8 cellular contexts compared by ENCODE assay signal in genomic region chr16:67842509-67843342, GRCh38. TPM values are rescaled to one million over a fixed set of nuclear protein-coding genes. Genes with fewer than 3 reads are reported as not detected.
DNase-seq lines count a peak whose midpoint lies in the region; ATAC-seq, FAIRE-seq and TF ChIP-seq lines count a peak whose summit lies in the region.

No MANE protein-coding gene starts in this region.

- H3K4me1 ChIP-seq in HUES48 (ENCODE audit: control insufficient read depth, insufficient read depth, low read length) = peaks cover 29% of the 10 kb centered on the region
- H3K4me1 ChIP-seq in K562 (replicated peaks in 1 of 2; ENCODE audit: control insufficient read depth in 2 of 2, insufficient read depth in 2 of 2, low read length in 2 of 2) = peaks cover 34 to 51% of the 10 kb centered on the region in 2 experiments
- H3K4me1 ChIP-seq in iPS-20b (ENCODE audit: insufficient read depth, low read length) = peaks cover 33% of the 10 kb centered on the region
- peaks cover 43 to 52% (median 47%) of the 10 kb centered on the region in 3 donors for H3K4me1 ChIP-seq in skeletal muscle tissue (ENCODE audit: control insufficient read depth in 3 of 3, insufficient read depth in 3 of 3, low read length in 3 of 3)

- peak overlapping the region; percentile 100 for H2AFZ ChIP-seq in K562 (ENCODE audit: low read depth, low read length)

- H3K9me1 ChIP-seq in K562 (ENCODE audit: control insufficient read depth, insufficient read depth, low read length) = no peaks in the 10 kb centered on the region

- FAIRE-seq in K562 (lab: Jason Lieb, UNC) = no peak

- no TSS peak for BruUV-seq in K562 (replicated peaks; lab: Mats Ljungman, UMichigan)

- POLR2A ChIA-PET in K562 (lab: Yijun Ruan, JAX) = interaction anchor here (0.5 to 2.0 kb wide), 3 partner anchors 8 to 940 kb away, joined by 3 to 8 read pairs (median 4); partner anchors contain the start of gene GFOD2

- TF ChIP-seq RAD21 in K562 (CRISPR knock-in tag; conservative IDR thresholded peaks at IDR 0.05 in 1 of 2, IDR thresholded peaks at IDR 0.05 in 1 of 2) = no peak

- H4K20me1 ChIP-seq in K562 (replicated peaks; ENCODE audit: control insufficient read depth, insufficient read depth, low read length) = no peaks in the 10 kb centered on the region; the same call in 1 of the 2 replicates

- ATAC-seq in GM19438 (IDR thresholded peaks at IDR 0.05; ENCODE audit: low read depth, unreplicated experiment) (peak; percentile 13), K562 (no peak), GM19328 (IDR thresholded peaks at IDR 0.05; ENCODE audit: unreplicated experiment) (no peak)

- TF ChIP-seq EP300 in K562 (IDR thresholded peaks at IDR 0.05; ENCODE audit: low read length) = no peak

- H3K4me3 ChIP-seq in HUES48 (ENCODE audit: low read depth, low read length) = peak overlapping the region; percentile 84
- peak overlapping the region; percentile 83 for H3K4me3 ChIP-seq in K562
- peak overlapping the region; percentile 90 for H3K4me3 ChIP-seq in iPS-20b (ENCODE audit: low read length)
- H3K4me3 ChIP-seq in skeletal muscle tissue (ENCODE audit: low read length in 3 of 3) = peak overlapping the region; percentile 83 to 97 (median 97)

- no peak for TF ChIP-seq POLR2A in K562 (conservative IDR thresholded peaks at IDR 0.05)

- TF ChIP-seq CTCF in K562 (IDR thresholded peaks at IDR 0.05 in 2 of 3, conservative IDR thresholded peaks at IDR 0.05 in 1 of 3; ENCODE audit: insufficient read depth in 2 of 3, low read depth in 1 of 3, low read length in 3 of 3) = 0 out of 6 replicates have a peak, but pooled peaks of 2 of the 3 experiments have one; percentile 7 to 12

- H3K36me3 ChIP-seq in HUES48 (ENCODE audit: control insufficient read depth, insufficient read depth, low read length) = peaks cover 8% of the 10 kb centered on the region; the same call in 1 of the 2 replicates
- H3K36me3 ChIP-seq in K562 (ENCODE audit: control insufficient read depth, insufficient read depth, low read length) = peaks cover 14% of the 10 kb centered on the region
- H3K36me3 ChIP-seq in iPS-20b (ENCODE audit: insufficient read depth, low read depth, low read length) = no peaks in the 10 kb centered on the region
- peaks cover 0 to 3% (median 0%) of the 10 kb centered on the region in 3 donors for H3K36me3 ChIP-seq in skeletal muscle tissue (ENCODE audit: control insufficient read depth in 3 of 3, insufficient read depth in 3 of 3, low read length in 3 of 3)

- peak overlapping the region; percentile 66 for H3K9ac ChIP-seq in HUES48 (ENCODE audit: low read depth, low read length)
- H3K9ac ChIP-seq in K562 (ENCODE audit: insufficient read depth in 1 of 2, low read depth in 2 of 2, low read length in 2 of 2) = peak overlapping the region; percentile 94 to 98; a peak in 3 of 4 replicates
- peak overlapping the region; percentile 87; the same call in 1 of the 2 replicates for H3K9ac ChIP-seq in iPS-20b (ENCODE audit: low read depth, low read length)
- peak overlapping the region; percentile 73 to 99 (median 95) for H3K9ac ChIP-seq in skeletal muscle tissue (ENCODE audit: low read depth in 1 of 3, low read length in 3 of 3)

- CTCF ChIA-PET in K562 (lab: Yijun Ruan, JAX; ENCODE audit: low intra/inter-chr PET ratio) = no interaction called here

- peak overlapping the region; percentile 97 for H3K4me2 ChIP-seq in K562 (ENCODE audit: insufficient read depth, low read length)

- H3K27ac ChIP-seq in HUES48 (ENCODE audit: low read depth, low read length) (peak overlapping the region; percentile 96), K562 (ENCODE audit: extremely low read depth, low read depth, low read length) (peak overlapping the region; percentile 99), iPS-20b (ENCODE audit: low read length) (no peak overlapping the region), skeletal muscle tissue (ENCODE audit: low read depth, low read length) (peak overlapping the region; percentile 95)

- H3K9me3 ChIP-seq in HUES48 (ENCODE audit: control insufficient read depth, insufficient read depth, low read length) (no peaks in the 10 kb centered on the region), K562 (replicated peaks; ENCODE audit: control insufficient read depth, insufficient read depth, low read depth, low read length) (no peaks in the 10 kb centered on the region), iPS-20b (ENCODE audit: insufficient read depth, low read depth, low read length) (no peaks in the 10 kb centered on the region), skeletal muscle tissue (ENCODE audit: control insufficient read depth in 3 of 3, low read length in 3 of 3) (no peaks in the 10 kb centered on the region)

- H3K79me2 ChIP-seq in K562 (ENCODE audit: control insufficient read depth, insufficient read depth, low read length) = peaks cover 51% of the 10 kb centered on the region

- DNase-seq in CMK (ENCODE audit: low read depth) (peak; percentile 51), T-helper 9 cell (peak; percentile 49), K562 (ENCODE audit: extremely low read depth in 1 of 4, low spot score in 3 of 4) (peak in 1 of 4 experiments; percentile 32)

- 47% methylated on average over 62 of the region's 67 CpGs for WGBS in K562 (ENCODE audit: insufficient coverage, low coverage, missing lambda C conversion rate)

- intact Hi-C loops in K562 (cut with micrococcal nuclease) = no loop called here

- in situ Hi-C loops in K562 (cut with MboI) = no loop called here

- H3K27me3 ChIP-seq in HUES48 (ENCODE audit: control insufficient read depth, insufficient read depth, low read length) = no peaks in the 10 kb centered on the region
- H3K27me3 ChIP-seq in K562 (ENCODE audit: control insufficient read depth in 2 of 2, insufficient read depth in 2 of 2, low read length in 2 of 2) = no peaks in the 10 kb centered on the region
- no peaks in the 10 kb centered on the region for H3K27me3 ChIP-seq in iPS-20b (ENCODE audit: insufficient read depth, low read length)
- H3K27me3 ChIP-seq in skeletal muscle tissue (ENCODE audit: control insufficient read depth in 3 of 3, insufficient read depth in 3 of 3, low read length in 3 of 3) = no peaks in the 10 kb centered on the region

RNA-seq across cellular contexts. Expression of gene THAP11, which starts 0.6 kb away (rescaled TPM):
- 4.2 and 10.7 TPM in 2 replicates for total RNA-seq in K562 (2011; cell fraction: chromatin; rRNA removed; ENCODE audit: low replicate concordance)
- 12.9 and 13.3 TPM in 2 replicates for total RNA-seq in K562 (2011; cell fraction: nucleolus; rRNA removed)
- 9.1 and 9.5 TPM in 2 replicates for total RNA-seq in K562 (2011; cell fraction: nucleoplasm; rRNA removed)
- total RNA-seq in K562 (2014; rRNA removed) (31.6 and 38.1 TPM in 2 replicates), K562 (2014; rRNA removed; fragmentation: Illumina TruSeq; extraction: Trizol) (12.4 and 13.5 TPM in 2 replicates), K562 (2015; rRNA removed; fragmentation: Illumina TruSeq; extraction: Trizol) (21.1 and 21.5 TPM in 2 replicates), K562 (2021) (30.1 TPM in 2 replicates), skeletal muscle tissue (35.5 TPM)
- polyA plus RNA-seq in K562 (2011; rRNA removed) (22.5 TPM in 2 replicates), K562 (2014; fragmentation: Illumina TruSeq; extraction: Trizol) (12.0 and 14.7 TPM in 2 replicates), K562 (2014; fragmentation: Nextera tagmentation; extraction: Ambion mirVana) (1 to 10 TPM; 2.4 to 3.6 TPM), K562 (2014; rRNA removed) (21.4 and 24.7 TPM in 2 replicates)
- 23.6 and 48.9 TPM in 2 replicates for polyA plus RNA-seq in K562 (2011; cell fraction: cytosol; rRNA removed)
- polyA plus RNA-seq in K562 (2011; cell fraction: nucleus; rRNA removed) = 14.9 and 15.4 TPM in 2 replicates
- polyA plus RNA-seq in K562 (2012) = 18.6 and 23.6 TPM in 2 replicates
- 12.6 and 16.7 TPM in 2 replicates for polyA minus RNA-seq in K562 (2011; rRNA and poly(A)+ RNA removed)
- polyA minus RNA-seq in K562 (2011; cell fraction: cytosol; rRNA and poly(A)+ RNA removed) = 13.6 and 15.6 TPM in 2 replicates
- polyA minus RNA-seq in K562 (2011; cell fraction: nucleus; rRNA and poly(A)+ RNA removed) = 5.3 and 7.9 TPM in 2 replicates

RNA-seq across cellular contexts. Expression of gene NUTF2, which starts 4.0 kb away (rescaled TPM):
- total RNA-seq in K562 (2011; cell fraction: chromatin; rRNA removed; ENCODE audit: low replicate concordance) = 64.0 and 124 TPM in 2 replicates
- total RNA-seq in K562 (2011; cell fraction: nucleolus; rRNA removed) = 96.3 and 98.1 TPM in 2 replicates
- total RNA-seq in K562 (2011; cell fraction: nucleoplasm; rRNA removed) = 87.5 and 97.2 TPM in 2 replicates
- total RNA-seq in K562 (2014; rRNA removed) = 118 and 124 TPM in 2 replicates
- total RNA-seq in K562 (2014; rRNA removed; fragmentation: Illumina TruSeq; extraction: Trizol) = 106 and 111 TPM in 2 replicates
- total RNA-seq in K562 (2015; rRNA removed; fragmentation: Illumina TruSeq; extraction: Trizol) = 129 and 147 TPM in 2 replicates
- total RNA-seq in K562 (2021) = 141 and 146 TPM in 2 replicates
- polyA plus RNA-seq in K562 (2011; rRNA removed) = 125 and 181 TPM in 2 replicates
- 221 and 371 TPM in 2 replicates for polyA plus RNA-seq in K562 (2011; cell fraction: cytosol; rRNA removed)
- polyA plus RNA-seq in K562 (2011; cell fraction: nucleus; rRNA removed) = 195 and 197 TPM in 2 replicates
- polyA plus RNA-seq in K562 (2012) = 129 and 256 TPM in 2 replicates
- polyA plus RNA-seq in K562 (2014; fragmentation: Illumina TruSeq; extraction: Trizol) = 199 and 236 TPM in 2 replicates
- 100 to 1,000 TPM; 244 to 246 TPM for polyA plus RNA-seq in K562 (2014; fragmentation: Nextera tagmentation; extraction: Ambion mirVana)
- polyA plus RNA-seq in K562 (2014; rRNA removed) = 183 and 248 TPM in 2 replicates
- 180 and 188 TPM in 2 replicates for polyA minus RNA-seq in K562 (2011; rRNA and poly(A)+ RNA removed)
- 133 and 184 TPM in 2 replicates for polyA minus RNA-seq in K562 (2011; cell fraction: cytosol; rRNA and poly(A)+ RNA removed)
- polyA minus RNA-seq in K562 (2011; cell fraction: nucleus; rRNA and poly(A)+ RNA removed) = 39.2 and 62.3 TPM in 2 replicates
- total RNA-seq in skeletal muscle tissue = 94.5 TPM

RNA-seq across cellular contexts. Expression of gene CENPT, which starts 4.8 kb away (rescaled TPM):
- total RNA-seq in K562 (2011; cell fraction: chromatin; rRNA removed; ENCODE audit: low replicate concordance) = 148 and 303 TPM in 2 replicates
- 234 and 236 TPM in 2 replicates for total RNA-seq in K562 (2011; cell fraction: nucleolus; rRNA removed)
- total RNA-seq in K562 (2011; cell fraction: nucleoplasm; rRNA removed) = 115 and 154 TPM in 2 replicates
- 67.1 and 73.7 TPM in 2 replicates for total RNA-seq in K562 (2014; rRNA removed)
- 15.1 and 20.1 TPM in 2 replicates for total RNA-seq in K562 (2014; rRNA removed; fragmentation: Illumina TruSeq; extraction: Trizol)
- 37.7 and 39.7 TPM in 2 replicates for total RNA-seq in K562 (2015; rRNA removed; fragmentation: Illumina TruSeq; extraction: Trizol)
- total RNA-seq in K562 (2021) = 62.9 and 65.7 TPM in 2 replicates
- polyA plus RNA-seq in K562 (2011; rRNA removed) = 44.1 and 57.0 TPM in 2 replicates
- polyA plus RNA-seq in K562 (2011; cell fraction: cytosol; rRNA removed) = 50.3 and 77.4 TPM in 2 replicates
- 431 and 574 TPM in 2 replicates for polyA plus RNA-seq in K562 (2011; cell fraction: nucleus; rRNA removed)
- 56.5 and 66.4 TPM in 2 replicates for polyA plus RNA-seq in K562 (2012)
- polyA plus RNA-seq in K562 (2014; fragmentation: Illumina TruSeq; extraction: Trizol) = 55.2 and 57.7 TPM in 2 replicates
- polyA plus RNA-seq in K562 (2014; fragmentation: Nextera tagmentation; extraction: Ambion mirVana) = 1 to 10 TPM; 3.6 to 8.3 TPM
- polyA plus RNA-seq in K562 (2014; rRNA removed) = 89.1 and 94.2 TPM in 2 replicates
- 22.1 and 23.9 TPM in 2 replicates for polyA minus RNA-seq in K562 (2011; rRNA and poly(A)+ RNA removed)
- polyA minus RNA-seq in K562 (2011; cell fraction: cytosol; rRNA and poly(A)+ RNA removed) = 24.4 and 24.6 TPM in 2 replicates
- 66.0 and 75.9 TPM in 2 replicates for polyA minus RNA-seq in K562 (2011; cell fraction: nucleus; rRNA and poly(A)+ RNA removed)
- total RNA-seq in skeletal muscle tissue = 14.6 TPM

RNA-seq across cellular contexts. Expression of gene EDC4, which starts 30.1 kb away (rescaled TPM):
- 174 and 524 TPM in 2 replicates for total RNA-seq in K562 (2011; cell fraction: chromatin; rRNA removed; ENCODE audit: low replicate concordance)
- total RNA-seq in K562 (2011; cell fraction: nucleolus; rRNA removed) = 286 and 293 TPM in 2 replicates
- 178 and 194 TPM in 2 replicates for total RNA-seq in K562 (2011; cell fraction: nucleoplasm; rRNA removed)
- total RNA-seq in K562 (2014; rRNA removed) (84.6 and 102 TPM in 2 replicates), K562 (2014; rRNA removed; fragmentation: Illumina TruSeq; extraction: Trizol) (59.5 and 74.0 TPM in 2 replicates), K562 (2015; rRNA removed; fragmentation: Illumina TruSeq; extraction: Trizol) (68.9 and 71.2 TPM in 2 replicates), K562 (2021) (111 and 131 TPM in 2 replicates), skeletal muscle tissue (66.3 TPM)
- polyA plus RNA-seq in K562 (2011; rRNA removed) (63.0 and 84.1 TPM in 2 replicates), K562 (2014; fragmentation: Illumina TruSeq; extraction: Trizol) (106 and 113 TPM in 2 replicates), K562 (2014; fragmentation: Nextera tagmentation; extraction: Ambion mirVana) (1 to 10 TPM; 1.1 to 2.7 TPM), K562 (2014; rRNA removed) (72.2 and 91.1 TPM in 2 replicates)
- 87.9 and 129 TPM in 2 replicates for polyA plus RNA-seq in K562 (2011; cell fraction: cytosol; rRNA removed)
- polyA plus RNA-seq in K562 (2011; cell fraction: nucleus; rRNA removed) = 408 and 453 TPM in 2 replicates
- 75.2 and 111 TPM in 2 replicates for polyA plus RNA-seq in K562 (2012)
- polyA minus RNA-seq in K562 (2011; rRNA and poly(A)+ RNA removed) = 56.9 and 154 TPM in 2 replicates
- polyA minus RNA-seq in K562 (2011; cell fraction: cytosol; rRNA and poly(A)+ RNA removed) = 115 and 124 TPM in 2 replicates
- 72.2 and 91.3 TPM in 2 replicates for polyA minus RNA-seq in K562 (2011; cell fraction: nucleus; rRNA and poly(A)+ RNA removed)

RNA-seq across cellular contexts. Expression of gene TSNAXIP1, which starts 36.0 kb away (rescaled TPM):
- total RNA-seq in K562 (2011; cell fraction: chromatin; rRNA removed; ENCODE audit: low replicate concordance) = 0.86 TPM in 1 of 2 replicates, not detected in the other
- 0.39 and 0.67 TPM in 2 replicates for total RNA-seq in K562 (2011; cell fraction: nucleolus; rRNA removed)
- 0.15 TPM in 1 of 2 replicates, not detected in the other for total RNA-seq in K562 (2011; cell fraction: nucleoplasm; rRNA removed)
- total RNA-seq in K562 (2014; rRNA removed) (not detected in 2 replicates), K562 (2014; rRNA removed; fragmentation: Illumina TruSeq; extraction: Trizol) (not detected in 2 replicates), K562 (2015; rRNA removed; fragmentation: Illumina TruSeq; extraction: Trizol) (0.11 and 0.14 TPM in 2 replicates), K562 (2021) (not detected in 2 replicates), skeletal muscle tissue (0.52 TPM)
- polyA plus RNA-seq in K562 (2011; rRNA removed) (0.11 and 0.12 TPM in 2 replicates), K562 (2014; fragmentation: Illumina TruSeq; extraction: Trizol) (0.04 and 0.22 TPM in 2 replicates), K562 (2014; fragmentation: Nextera tagmentation; extraction: Ambion mirVana) (under 1 TPM in 1 of 2 experiments, not detected in 1; 0.03 TPM), K562 (2014; rRNA removed) (0.24 and 0.35 TPM in 2 replicates)
- 0.04 and 0.21 TPM in 2 replicates for polyA plus RNA-seq in K562 (2011; cell fraction: cytosol; rRNA removed)
- 1.6 and 1.9 TPM in 2 replicates for polyA plus RNA-seq in K562 (2011; cell fraction: nucleus; rRNA removed)
- polyA plus RNA-seq in K562 (2012) = 0.10 TPM in 1 of 2 replicates, not detected in the other
- polyA minus RNA-seq in K562 (2011; rRNA and poly(A)+ RNA removed) = 0.24 and 0.39 TPM in 2 replicates
- not detected in 2 replicates for polyA minus RNA-seq in K562 (2011; cell fraction: cytosol; rRNA and poly(A)+ RNA removed)
- polyA minus RNA-seq in K562 (2011; cell fraction: nucleus; rRNA and poly(A)+ RNA removed) = 0.13 TPM in 1 of 2 replicates, not detected in the other
